In genomic region chr9:95947118-95947517, GRCh38 we compare ENCODE assay signal across 21 cellular contexts.
"Had no signal": no experiment of that assay in that cellular context is flagged by ENCODE, and none has a peak within 500 bp of the region (broad histone marks: within the 10 kb centered on the region; RNA-seq: fewer than 3 reads in every experiment).

No MANE protein-coding gene starts in this region.

- H3K27me3 ChIP-seq: dorsolateral prefrontal cortex, hepatocyte, right atrium auricular region, vagina had no signal

- H3K27ac ChIP-seq: dorsolateral prefrontal cortex, epithelial cell of prostate, hepatocyte, right atrium auricular region, vagina, VCaP had no signal

- H3K4me1 ChIP-seq: right atrium auricular region, vagina had no signal

- DNase-seq: activated CD4-positive, alpha-beta T cell treated with anti-CD3 and anti-CD28 coated beads for 1 hour; activated CD8-positive, alpha-beta memory T cell treated with anti-CD3 and anti-CD28 coated beads for 24 hours; activated gamma-delta T cell treated with Interleukin-2 at 50 U/mL for 16 hours; amniotic stem cell; caudate nucleus; dorsolateral prefrontal cortex; foreskin fibroblast; nephron progenitor cell; occipital lobe; T-helper 17 cell; trophoblast cell had no signal

- ATAC-seq: activated naive CD4-positive, alpha-beta T cell treated with anti-CD3 and anti-CD28 coated beads, Interleukin-2, amount 50 U/mL, for 72 hours; left lobe of liver; T-helper 17 cell had no signal

- H3K4me3 ChIP-seq: dorsolateral prefrontal cortex, hepatocyte, lung, right atrium auricular region, vagina had no signal

- H3K9me3 ChIP-seq: vagina had no signal

- FAIRE-seq: colon, islet of Langerhans had no signal
